In the genomic region with DNA sequence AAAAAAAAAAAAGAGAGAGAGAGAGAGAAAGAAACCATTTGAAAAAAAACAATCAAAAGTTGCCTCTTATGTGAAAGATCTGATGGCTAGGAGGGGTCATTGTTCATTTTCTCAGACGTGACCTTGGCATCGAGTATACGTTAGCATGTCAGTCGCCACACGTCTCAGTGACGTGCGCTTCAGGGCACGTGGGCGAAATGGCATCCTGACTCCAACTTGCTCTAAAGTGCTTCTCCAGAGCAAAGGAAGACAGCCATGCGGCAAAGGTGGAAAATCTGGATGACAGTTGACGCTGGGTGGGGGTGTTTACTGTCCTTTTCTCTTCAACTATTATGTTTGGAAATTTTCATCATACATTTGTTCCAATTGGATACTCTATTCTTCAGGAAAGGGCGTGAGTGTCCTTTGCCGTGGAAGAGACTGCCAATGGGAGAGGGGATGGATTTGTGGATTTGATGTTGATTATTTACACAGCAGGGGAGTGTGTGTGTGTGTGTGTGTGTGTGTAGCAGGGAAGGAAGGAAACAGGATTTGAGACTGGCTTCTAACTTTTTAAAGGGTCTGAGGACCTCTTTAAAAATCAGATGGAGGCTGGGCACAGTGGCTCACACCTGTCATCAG, we compare ENCODE assay signal across 1 cellular context.
TF ChIP-seq lines count a peak whose summit lies in the region.

No MANE protein-coding gene starts in this region.

TF ChIP-seq in IMR-90, 13 proteins besides CTCF, POLR2A, EP300 and RAD21:
- TF ChIP-seq NFE2L2 (IDR thresholded peaks at IDR 0.05; ENCODE audit: low read depth, low read length) (no peak), USF2 (IDR thresholded peaks at IDR 0.05; ENCODE audit: low read depth, low read length) (no peak), MAFK (IDR thresholded peaks at IDR 0.05; ENCODE audit: low read depth, low read length) (no peak), BHLHE40 (IDR thresholded peaks at IDR 0.05; ENCODE audit: low read depth, low read length) (no peak), MXI1 (IDR thresholded peaks at IDR 0.05; ENCODE audit: borderline replicate concordance, low read depth, low read length) (no peak), CEBPB (IDR thresholded peaks at IDR 0.05; ENCODE audit: low read depth, low read length) (no peak), RFX5 (IDR thresholded peaks at IDR 0.05; ENCODE audit: low read depth, low read length) (no peak), CHD1 (IDR thresholded peaks at IDR 0.05; ENCODE audit: low read depth, low read length) (no peak), SMC3 (IDR thresholded peaks at IDR 0.05; ENCODE audit: low read depth, low read length) (no peak), FOS (IDR thresholded peaks at IDR 0.05; ENCODE audit: low read depth, low read length) (no peak), MAZ (IDR thresholded peaks at IDR 0.05; ENCODE audit: borderline replicate concordance, low read depth, low read length) (no peak), ELK1 (IDR thresholded peaks at IDR 0.05; ENCODE audit: borderline replicate concordance, low read depth, low read length) (no peak), RCOR1 (IDR thresholded peaks at IDR 0.05; ENCODE audit: insufficient replicate concordance, low read length) (no peak)
